In genomic region chr17:68011199-68011665, GRCh38 we compare ENCODE assay signal across 8 cellular contexts. TPM values are rescaled to one million over a fixed set of nuclear protein-coding genes. Genes with fewer than 3 reads are reported as not detected.
DNase-seq lines count a peak whose midpoint lies in the region.

No MANE protein-coding gene starts in this region.

- no peaks in the 10 kb centered on the region for H3K9me3 Mint-ChIP-seq in stimulated activated naive CD8-positive, alpha-beta T cell treated with anti-CD3 and anti-CD28 coated beads, Interleukin-15, Interleukin-2, amounts not matched to agents 100 ng/mL and 50 ng/mL, for 24 hours

- H3K36me3 ChIP-seq in MG63 (no peaks in the 10 kb centered on the region), mucosa of rectum (ENCODE audit: control insufficient read depth in 2 of 2, insufficient read depth in 2 of 2, low read length in 2 of 2) (no peaks in the 10 kb centered on the region)

- H3K9ac ChIP-seq in mucosa of rectum (ENCODE audit: low read depth in 1 of 2, low read length in 2 of 2): no peak overlapping the region

- no peaks in the 10 kb centered on the region for H3K9me3 ChIP-seq in MG63
- H3K9me3 ChIP-seq in mucosa of rectum (ENCODE audit: control insufficient read depth in 2 of 2, low read length in 2 of 2): no peaks in the 10 kb centered on the region

- DNase-seq in NCI-H1092 treated with DMSO at 0.1 percent for 48 hours (lab: John Stamatoyannopoulos, UW) (peak; percentile 32), NCI-H1092 (lab: John Stamatoyannopoulos, UW) (no peak), MG63 (peak; percentile 43), middle frontal gyrus (ENCODE audit: extremely low spot score, low spot score) (no peak)
- peak; percentile 79 for DNase-seq in activated CD4-positive, alpha-beta T cell treated with anti-CD3 and anti-CD28 coated beads for 48 hours
- peak; percentile 53 for DNase-seq in effector CD4-positive, alpha-beta T cell

- H3K27ac ChIP-seq in mucosa of rectum (ENCODE audit: low read depth in 2 of 2, low read length in 2 of 2): no peak overlapping the region

- H3K4me1 ChIP-seq in mucosa of rectum (ENCODE audit: control insufficient read depth in 2 of 2, insufficient read depth in 2 of 2, low read length in 2 of 2): no peaks in the 10 kb centered on the region

- H3K4me3 ChIP-seq in MG63 (no peak overlapping the region), mucosa of rectum (ENCODE audit: low read length in 2 of 2) (peak overlapping the region; percentile 21 to 56)

- no peaks in the 10 kb centered on the region for H3K27me3 Mint-ChIP-seq in stimulated activated naive CD8-positive, alpha-beta T cell treated with anti-CD3 and anti-CD28 coated beads, Interleukin-15, Interleukin-2, amounts not matched to agents 100 ng/mL and 50 ng/mL, for 24 hours

- H3K36me3 Mint-ChIP-seq in stimulated activated naive CD8-positive, alpha-beta T cell treated with anti-CD3 and anti-CD28 coated beads, Interleukin-15, Interleukin-2, amounts not matched to agents 100 ng/mL and 50 ng/mL, for 24 hours (ENCODE audit: low read depth): no peaks in the 10 kb centered on the region

- H3K4me1 Mint-ChIP-seq in stimulated activated naive CD8-positive, alpha-beta T cell treated with anti-CD3 and anti-CD28 coated beads, Interleukin-15, Interleukin-2, amounts not matched to agents 100 ng/mL and 50 ng/mL, for 24 hours (ENCODE audit: low read depth): peaks cover 4% of the 10 kb centered on the region

- H3K27ac Mint-ChIP-seq in stimulated activated naive CD8-positive, alpha-beta T cell treated with anti-CD3 and anti-CD28 coated beads, Interleukin-15, Interleukin-2, amounts not matched to agents 100 ng/mL and 50 ng/mL, for 24 hours: no peak overlapping the region

- H3K27me3 ChIP-seq in MG63 (no peaks in the 10 kb centered on the region), mucosa of rectum (ENCODE audit: control insufficient read depth in 2 of 2, insufficient read depth in 2 of 2, low read length in 2 of 2) (no peaks in the 10 kb centered on the region)

- peak overlapping the region; percentile 67 for H3K4me3 Mint-ChIP-seq in stimulated activated naive CD8-positive, alpha-beta T cell treated with anti-CD3 and anti-CD28 coated beads, Interleukin-15, Interleukin-2, amounts not matched to agents 100 ng/mL and 50 ng/mL, for 24 hours

RNA-seq across cellular contexts. Expression of gene C17orf58, which starts 15.0 kb away (rescaled TPM):
- total RNA-seq in MG63 (2014; rRNA removed; shearing (Covaris generic); ENCODE audit: low replicate concordance): 5.2 and 21.1 TPM in 2 replicates

RNA-seq across cellular contexts. Expression of gene KPNA2, which starts 24.3 kb away (rescaled TPM):
- 187 and 211 TPM in 2 replicates for total RNA-seq in MG63 (2014; rRNA removed; shearing (Covaris generic); ENCODE audit: low replicate concordance)

Comparison
In these comparisons a context has a peak if more than half of its experiments do, and no peak if none do; other contexts are left out.
1. DNase-seq: peak in NCI-H1092 treated with DMSO at 0.1 percent for 48 hours (single experiment), MG63 (single experiment), activated CD4-positive, alpha-beta T cell treated with anti-CD3 and anti-CD28 coated beads for 48 hours (single experiment) and effector CD4-positive, alpha-beta T cell (single experiment); none in NCI-H1092 (single experiment) and middle frontal gyrus (single experiment).